Comparison of ENCODE assay signal across 1 cellular context in genomic region chr5:132177691-132178149, GRCh38.
TF ChIP-seq lines count a peak whose summit lies in the region.

No MANE protein-coding gene starts in this region.

TF ChIP-seq in K562, 482 proteins besides CTCF, POLR2A, EP300 and RAD21 (continued from another document and continues in another):
- TF ChIP-seq, protein P1, sequence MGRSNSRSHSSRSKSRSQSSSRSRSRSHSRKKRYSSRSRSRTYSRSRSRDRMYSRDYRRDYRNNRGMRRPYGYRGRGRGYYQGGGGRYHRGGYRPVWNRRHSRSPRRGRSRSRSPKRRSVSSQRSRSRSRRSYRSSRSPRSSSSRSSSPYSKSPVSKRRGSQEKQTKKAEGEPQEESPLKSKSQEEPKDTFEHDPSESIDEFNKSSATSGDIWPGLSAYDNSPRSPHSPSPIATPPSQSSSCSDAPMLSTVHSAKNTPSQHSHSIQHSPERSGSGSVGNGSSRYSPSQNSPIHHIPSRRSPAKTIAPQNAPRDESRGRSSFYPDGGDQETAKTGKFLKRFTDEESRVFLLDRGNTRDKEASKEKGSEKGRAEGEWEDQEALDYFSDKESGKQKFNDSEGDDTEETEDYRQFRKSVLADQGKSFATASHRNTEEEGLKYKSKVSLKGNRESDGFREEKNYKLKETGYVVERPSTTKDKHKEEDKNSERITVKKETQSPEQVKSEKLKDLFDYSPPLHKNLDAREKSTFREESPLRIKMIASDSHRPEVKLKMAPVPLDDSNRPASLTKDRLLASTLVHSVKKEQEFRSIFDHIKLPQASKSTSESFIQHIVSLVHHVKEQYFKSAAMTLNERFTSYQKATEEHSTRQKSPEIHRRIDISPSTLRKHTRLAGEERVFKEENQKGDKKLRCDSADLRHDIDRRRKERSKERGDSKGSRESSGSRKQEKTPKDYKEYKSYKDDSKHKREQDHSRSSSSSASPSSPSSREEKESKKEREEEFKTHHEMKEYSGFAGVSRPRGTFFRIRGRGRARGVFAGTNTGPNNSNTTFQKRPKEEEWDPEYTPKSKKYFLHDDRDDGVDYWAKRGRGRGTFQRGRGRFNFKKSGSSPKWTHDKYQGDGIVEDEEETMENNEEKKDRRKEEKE (IDR thresholded peaks at IDR 0.05; ENCODE audit: borderline replicate concordance in 1 of 2, control insufficient read depth in 1 of 2, low read depth in 2 of 2, low read length in 1 of 2): no peak
- no peak for TF ChIP-seq BCL6 (CRISPR knock-in tag; IDR thresholded peaks at IDR 0.05)
- TF ChIP-seq, protein P2, sequence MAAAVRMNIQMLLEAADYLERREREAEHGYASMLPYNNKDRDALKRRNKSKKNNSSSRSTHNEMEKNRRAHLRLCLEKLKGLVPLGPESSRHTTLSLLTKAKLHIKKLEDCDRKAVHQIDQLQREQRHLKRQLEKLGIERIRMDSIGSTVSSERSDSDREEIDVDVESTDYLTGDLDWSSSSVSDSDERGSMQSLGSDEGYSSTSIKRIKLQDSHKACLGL (CRISPR knock-in tag; IDR thresholded peaks at IDR 0.05; ENCODE audit: borderline replicate concordance, poor library complexity, severe bottlenecking): no peak
- TF ChIP-seq SRSF1 (IDR thresholded peaks at IDR 0.05; ENCODE audit: low read depth, low read length): no peak
- no peak for TF ChIP-seq CSDE1 (IDR thresholded peaks at IDR 0.05)
- TF ChIP-seq ZNF280A (IDR thresholded peaks at IDR 0.05; ENCODE audit: low read depth, partially characterized antibody): no peak
- TF ChIP-seq, protein P3, sequence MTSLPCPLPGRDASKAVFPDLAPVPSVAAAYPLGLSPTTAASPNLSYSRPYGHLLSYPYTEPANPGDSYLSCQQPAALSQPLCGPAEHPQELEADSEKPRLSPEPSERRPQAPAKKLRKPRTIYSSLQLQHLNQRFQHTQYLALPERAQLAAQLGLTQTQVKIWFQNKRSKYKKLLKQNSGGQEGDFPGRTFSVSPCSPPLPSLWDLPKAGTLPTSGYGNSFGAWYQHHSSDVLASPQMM (CRISPR knock-in tag; IDR thresholded peaks at IDR 0.05): no peak
- TF ChIP-seq IRF2 (CRISPR knock-in tag; IDR thresholded peaks at IDR 0.05): no peak
- peak; percentile 23; the same call in 1 of the 2 replicates for TF ChIP-seq PYGO2 (tag; IDR thresholded peaks at IDR 0.05)
- TF ChIP-seq, protein P4, sequence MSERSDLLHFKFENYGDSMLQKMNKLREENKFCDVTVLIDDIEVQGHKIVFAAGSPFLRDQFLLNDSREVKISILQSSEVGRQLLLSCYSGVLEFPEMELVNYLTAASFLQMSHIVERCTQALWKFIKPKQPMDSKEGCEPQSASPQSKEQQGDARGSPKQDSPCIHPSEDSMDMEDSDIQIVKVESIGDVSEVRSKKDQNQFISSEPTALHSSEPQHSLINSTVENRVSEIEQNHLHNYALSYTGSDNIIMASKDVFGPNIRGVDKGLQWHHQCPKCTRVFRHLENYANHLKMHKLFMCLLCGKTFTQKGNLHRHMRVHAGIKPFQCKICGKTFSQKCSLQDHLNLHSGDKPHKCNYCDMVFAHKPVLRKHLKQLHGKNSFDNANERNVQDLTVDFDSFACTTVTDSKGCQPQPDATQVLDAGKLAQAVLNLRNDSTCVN (CRISPR knock-in tag; IDR thresholded peaks at IDR 0.05): no peak
- TF ChIP-seq ZBTB17 (CRISPR knock-in tag; IDR thresholded peaks at IDR 0.05): no peak
- TF ChIP-seq, protein P5, sequence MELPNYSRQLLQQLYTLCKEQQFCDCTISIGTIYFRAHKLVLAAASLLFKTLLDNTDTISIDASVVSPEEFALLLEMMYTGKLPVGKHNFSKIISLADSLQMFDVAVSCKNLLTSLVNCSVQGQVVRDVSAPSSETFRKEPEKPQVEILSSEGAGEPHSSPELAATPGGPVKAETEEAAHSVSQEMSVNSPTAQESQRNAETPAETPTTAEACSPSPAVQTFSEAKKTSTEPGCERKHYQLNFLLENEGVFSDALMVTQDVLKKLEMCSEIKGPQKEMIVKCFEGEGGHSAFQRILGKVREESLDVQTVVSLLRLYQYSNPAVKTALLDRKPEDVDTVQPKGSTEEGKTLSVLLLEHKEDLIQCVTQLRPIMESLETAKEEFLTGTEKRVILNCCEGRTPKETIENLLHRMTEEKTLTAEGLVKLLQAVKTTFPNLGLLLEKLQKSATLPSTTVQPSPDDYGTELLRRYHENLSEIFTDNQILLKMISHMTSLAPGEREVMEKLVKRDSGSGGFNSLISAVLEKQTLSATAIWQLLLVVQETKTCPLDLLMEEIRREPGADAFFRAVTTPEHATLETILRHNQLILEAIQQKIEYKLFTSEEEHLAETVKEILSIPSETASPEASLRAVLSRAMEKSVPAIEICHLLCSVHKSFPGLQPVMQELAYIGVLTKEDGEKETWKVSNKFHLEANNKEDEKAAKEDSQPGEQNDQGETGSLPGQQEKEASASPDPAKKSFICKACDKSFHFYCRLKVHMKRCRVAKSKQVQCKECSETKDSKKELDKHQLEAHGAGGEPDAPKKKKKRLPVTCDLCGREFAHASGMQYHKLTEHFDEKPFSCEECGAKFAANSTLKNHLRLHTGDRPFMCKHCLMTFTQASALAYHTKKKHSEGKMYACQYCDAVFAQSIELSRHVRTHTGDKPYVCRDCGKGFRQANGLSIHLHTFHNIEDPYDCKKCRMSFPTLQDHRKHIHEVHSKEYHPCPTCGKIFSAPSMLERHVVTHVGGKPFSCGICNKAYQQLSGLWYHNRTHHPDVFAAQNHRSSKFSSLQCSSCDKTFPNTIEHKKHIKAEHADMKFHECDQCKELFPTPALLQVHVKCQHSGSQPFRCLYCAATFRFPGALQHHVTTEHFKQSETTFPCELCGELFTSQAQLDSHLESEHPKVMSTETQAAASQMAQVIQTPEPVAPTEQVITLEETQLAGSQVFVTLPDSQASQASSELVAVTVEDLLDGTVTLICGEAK (IDR thresholded peaks at IDR 0.05): no peak
- TF ChIP-seq, protein P5 (CRISPR knock-in tag; IDR thresholded peaks at IDR 0.05): no peak
- TF ChIP-seq ZMIZ1 (IDR thresholded peaks at IDR 0.05; ENCODE audit: low read depth in 2 of 2, low read length in 2 of 2): peak in 1 of 2 experiments; percentile 75; a peak in 1 of 4 replicates
- no peak for TF ChIP-seq IRF9 (tag; IDR thresholded peaks at IDR 0.05)
- TF ChIP-seq PPARD (CRISPR knock-in tag; IDR thresholded peaks at IDR 0.05): no peak
- TF ChIP-seq MCM2 (IDR thresholded peaks at IDR 0.05; ENCODE audit: low read depth): no peak
- peak; percentile 81 for TF ChIP-seq HDAC2 (IDR thresholded peaks at IDR 0.05)
- TF ChIP-seq HMG20B (CRISPR knock-in tag; IDR thresholded peaks at IDR 0.05): no peak
- no peak for TF ChIP-seq ZNF253 (CRISPR knock-in tag; conservative IDR thresholded peaks at IDR 0.05)
- TF ChIP-seq FOXP4 (CRISPR knock-in tag; IDR thresholded peaks at IDR 0.05; ENCODE audit: borderline replicate concordance): no peak
- TF ChIP-seq GTF2B (IDR thresholded peaks at IDR 0.05; ENCODE audit: extremely low read depth, insufficient read length): no peak
